ENCODE assay signal across 10 cellular contexts in the genomic region with DNA sequence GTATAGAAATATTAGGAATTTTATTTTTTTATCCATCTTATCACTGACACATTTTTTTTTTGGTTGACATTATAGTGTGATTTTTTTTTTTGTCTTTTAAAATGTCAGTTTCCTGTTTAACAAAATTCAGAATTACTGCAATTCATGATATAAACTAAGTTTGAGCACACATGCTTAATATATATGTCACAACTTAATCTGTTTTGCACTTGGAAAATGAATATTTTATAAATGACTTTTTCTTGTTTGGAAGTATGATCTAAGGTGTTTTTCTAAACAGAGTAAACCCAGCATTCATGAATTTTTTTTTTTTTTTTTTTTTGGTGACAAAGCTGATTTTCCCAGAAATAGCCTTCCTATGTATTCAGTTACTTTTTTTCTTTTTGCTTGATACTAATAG. TPM values are rescaled to one million over a fixed set of nuclear protein-coding genes. Genes with fewer than 3 reads are reported as not detected.
A peak's percentile ranks its signal among the peaks of the same experiment; 100 is the strongest.
DNase-seq lines count a peak whose midpoint lies in the region; ATAC-seq, FAIRE-seq and TF ChIP-seq lines count a peak whose summit lies in the region.
"Had no signal": no experiment of that assay in that cellular context is flagged by ENCODE, and none has a peak within 500 bp of the region (broad histone marks: within the 10 kb centered on the region; RNA-seq: fewer than 3 reads in every experiment).

No MANE protein-coding gene starts in this region.

- intact Hi-C loops in activated CD4-positive, alpha-beta T cell treated with anti-CD3 and anti-CD28 coated beads, Interleukin-2, amount 10 ng/mL, durations not matched to agents 24 days and 14 days (cut with micrococcal nuclease): loop anchor here (2.0 to 10.0 kb wide), 3 partner anchors 43 to 1969 kb away; a partner anchor contains a TSS

- DNase-seq in activated CD4-positive, alpha-beta T cell treated with anti-CD3 and anti-CD28 coated beads, Interleukin-2, amount 10 ng/mL, durations not matched to agents 24 days and 14 days: no peak
- DNase-seq in activated CD4-positive, alpha-beta T cell treated with anti-CD3 and anti-CD28 coated beads for 4 hours: no peak
- DNase-seq in fibroblast of mammary gland (ENCODE audit: low read depth) (no peak), GM19238 (ENCODE audit: insufficient read length, low spot score) (no peak)
- DNase-seq: colonic mucosa, NCI-H1436 had no signal

- ATAC-seq in HG02852 (IDR thresholded peaks at IDR 0.05; ENCODE audit: unreplicated experiment) (no peak), esophagus mucosa (no peak)

- H3K27ac Mint-ChIP-seq in activated CD4-positive, alpha-beta T cell treated with anti-CD3 and anti-CD28 coated beads, Interleukin-2, amount 10 ng/mL, durations not matched to agents 24 days and 14 days: no peak overlapping the region

- H3K4me1 ChIP-seq in skeletal muscle satellite cell (ENCODE audit: control insufficient read depth, insufficient read depth, low read length): peaks cover 11% of the 10 kb centered on the region
- H3K4me1 ChIP-seq: colonic mucosa had no signal

- peaks cover 36% of the 10 kb centered on the region for H3K36me3 ChIP-seq in skeletal muscle satellite cell (ENCODE audit: insufficient read depth, low read length)
- H3K36me3 ChIP-seq: colonic mucosa had no signal

- peak overlapping the region; percentile 83 for H3K4me2 ChIP-seq in skeletal muscle satellite cell (ENCODE audit: low read length)

- no peaks in the 10 kb centered on the region for H3K27me3 ChIP-seq in skeletal muscle satellite cell (ENCODE audit: control insufficient read depth, insufficient read depth, low read length)
- H3K27me3 ChIP-seq: colonic mucosa had no signal

- H3K9ac ChIP-seq in skeletal muscle satellite cell (ENCODE audit: low read depth, low read length): peak overlapping the region; percentile 95

- H3K4me3 ChIP-seq in fibroblast of mammary gland (ENCODE audit: control insufficient read depth, low read depth, low read length): peak overlapping the region; percentile 89
- H3K4me3 ChIP-seq in skeletal muscle satellite cell (ENCODE audit: low read length): peak overlapping the region; percentile 87

- peaks cover 39% of the 10 kb centered on the region for H3K36me3 Mint-ChIP-seq in activated CD4-positive, alpha-beta T cell treated with anti-CD3 and anti-CD28 coated beads, Interleukin-2, amount 10 ng/mL, durations not matched to agents 24 days and 14 days (ENCODE audit: low read depth)

- no peaks in the 10 kb centered on the region for H3K9me3 ChIP-seq in skeletal muscle satellite cell (replicated peaks; ENCODE audit: low read length)
- H3K9me3 ChIP-seq: colonic mucosa had no signal

- peak overlapping the region; percentile 68 for H3K4me3 Mint-ChIP-seq in activated CD4-positive, alpha-beta T cell treated with anti-CD3 and anti-CD28 coated beads, Interleukin-2, amount 10 ng/mL, durations not matched to agents 24 days and 14 days

- H3K27me3 Mint-ChIP-seq in activated CD4-positive, alpha-beta T cell treated with anti-CD3 and anti-CD28 coated beads, Interleukin-2, amount 10 ng/mL, durations not matched to agents 24 days and 14 days: peaks cover 1% of the 10 kb centered on the region

- H3K4me1 Mint-ChIP-seq in activated CD4-positive, alpha-beta T cell treated with anti-CD3 and anti-CD28 coated beads, Interleukin-2, amount 10 ng/mL, durations not matched to agents 24 days and 14 days: peaks cover 39% of the 10 kb centered on the region

- FAIRE-seq in TTC549 (lab: Jason Lieb, UNC): peak; percentile 3

- TF ChIP-seq CTCF in fibroblast of mammary gland (conservative IDR thresholded peaks at IDR 0.05; ENCODE audit: control insufficient read depth, insufficient read depth, low read depth, low read length): no peak

- H3K9me3 Mint-ChIP-seq in activated CD4-positive, alpha-beta T cell treated with anti-CD3 and anti-CD28 coated beads, Interleukin-2, amount 10 ng/mL, durations not matched to agents 24 days and 14 days: no peaks in the 10 kb centered on the region

RNA-seq across cellular contexts. Expression of a gene that starts 2.4 kb away (rescaled TPM):
- 59.0 and 60.6 TPM in 2 replicates for total RNA-seq in activated CD4-positive, alpha-beta T cell treated with anti-CD3 and anti-CD28 coated beads, Interleukin-2, amount 10 ng/mL, durations not matched to agents 24 days and 14 days
- 31.0 and 38.3 TPM in 2 replicates for total RNA-seq in skeletal muscle satellite cell (2012; rRNA removed)
- total RNA-seq in esophagus mucosa: 17.9 TPM
